8 cellular contexts compared by ENCODE assay signal in genomic region chr7:131108212-131108980, GRCh38.
A peak's percentile ranks its signal among the peaks of the same experiment; 100 is the strongest.
DNase-seq lines count a peak whose midpoint lies in the region; ATAC-seq and TF ChIP-seq lines count a peak whose summit lies in the region.

No MANE protein-coding gene starts in this region.

- H3K36me3 ChIP-seq in body of pancreas (replicated peaks in 1 of 2; ENCODE audit: insufficient read depth in 1 of 2, low read depth in 2 of 2) = no peaks in the 10 kb centered on the region
- no peaks in the 10 kb centered on the region for H3K36me3 ChIP-seq in kidney epithelial cell (ENCODE audit: control insufficient read depth, insufficient read depth, low read length)
- no peaks in the 10 kb centered on the region for H3K36me3 ChIP-seq in stomach smooth muscle (ENCODE audit: control insufficient read depth in 2 of 2, insufficient read depth in 2 of 2, low read length in 2 of 2)

- H3K4me1 ChIP-seq in body of pancreas = peaks cover 44% of the 10 kb centered on the region
- peaks cover 23% of the 10 kb centered on the region for H3K4me1 ChIP-seq in stomach smooth muscle (ENCODE audit: control insufficient read depth, insufficient read depth, low read length)

- TF ChIP-seq POLR2A in body of pancreas (IDR thresholded peaks at IDR 0.05) = no peak

- TF ChIP-seq CTCF in body of pancreas (IDR thresholded peaks at IDR 0.05) = no peak
- no peak for TF ChIP-seq CTCF in kidney epithelial cell (IDR thresholded peaks at IDR 0.05; ENCODE audit: insufficient read depth, low read length, poor library complexity, severe bottlenecking)

- H3K27me3 ChIP-seq in body of pancreas (no peaks in the 10 kb centered on the region), kidney epithelial cell (ENCODE audit: control insufficient read depth, insufficient read depth, low read length) (no peaks in the 10 kb centered on the region), stomach smooth muscle (ENCODE audit: control insufficient read depth in 1 of 2, insufficient read depth in 2 of 2, low read length in 2 of 2) (no peaks in the 10 kb centered on the region)

- H3K9me3 ChIP-seq in body of pancreas (no peaks in the 10 kb centered on the region), stomach smooth muscle (ENCODE audit: control insufficient read depth in 2 of 2, low read length in 2 of 2) (no peaks in the 10 kb centered on the region)

- intact Hi-C loops in body of pancreas (cut with DNase I) = no loop called here

- WGBS in body of pancreas, 2 donors = 10 to 16% methylated on average over 17 to 31 of the region's 31 CpGs

- H3K27ac ChIP-seq in body of pancreas (peak overlapping the region; percentile 97 to 99 (median 99)), stomach smooth muscle (ENCODE audit: low read length) (peak overlapping the region; percentile 99)

- H3K4me3 ChIP-seq in body of pancreas = peak overlapping the region; percentile 88 to 98
- H3K4me3 ChIP-seq in kidney epithelial cell (ENCODE audit: low read depth, low read length) = peak overlapping the region; percentile 72
- peak overlapping the region; percentile 95 to 97 for H3K4me3 ChIP-seq in stomach smooth muscle (ENCODE audit: low read length in 2 of 2)

- DNase-seq in DMS53 (lab: John Stamatoyannopoulos, UW) = peak; percentile 67
- DNase-seq in DMS53 treated with DMSO at 0.1 percent for 48 hours (lab: John Stamatoyannopoulos, UW; ENCODE audit: unreplicated experiment) = no peak
- DNase-seq in LHCN-M2 (ENCODE audit: low read depth) = peak; percentile 43
- DNase-seq in body of pancreas = no peak
- DNase-seq in kidney epithelial cell (ENCODE audit: low read depth) = no peak
- no peak for DNase-seq in islet precursor cell

- no peak for ATAC-seq in body of pancreas
- no peak for ATAC-seq in HG03457 (IDR thresholded peaks at IDR 0.05; ENCODE audit: unreplicated experiment)

- H3K9ac ChIP-seq in stomach smooth muscle (ENCODE audit: low read length in 2 of 2) = peak overlapping the region; percentile 98 to 100

Comparison
In these comparisons a context has a peak if more than half of its experiments do, and no peak if none do; other contexts are left out.
1. DNase-seq: peak in DMS53 (single experiment) and LHCN-M2 (single experiment); none in DMS53 treated with DMSO at 0.1 percent for 48 hours (single experiment), body of pancreas (0 of 4), kidney epithelial cell (single experiment) and islet precursor cell (single experiment).
2. Peak in every context shown above with its lines, with median percentiles within 50 percentile points of each other: H3K4me3 ChIP-seq.